In the genomic region with DNA sequence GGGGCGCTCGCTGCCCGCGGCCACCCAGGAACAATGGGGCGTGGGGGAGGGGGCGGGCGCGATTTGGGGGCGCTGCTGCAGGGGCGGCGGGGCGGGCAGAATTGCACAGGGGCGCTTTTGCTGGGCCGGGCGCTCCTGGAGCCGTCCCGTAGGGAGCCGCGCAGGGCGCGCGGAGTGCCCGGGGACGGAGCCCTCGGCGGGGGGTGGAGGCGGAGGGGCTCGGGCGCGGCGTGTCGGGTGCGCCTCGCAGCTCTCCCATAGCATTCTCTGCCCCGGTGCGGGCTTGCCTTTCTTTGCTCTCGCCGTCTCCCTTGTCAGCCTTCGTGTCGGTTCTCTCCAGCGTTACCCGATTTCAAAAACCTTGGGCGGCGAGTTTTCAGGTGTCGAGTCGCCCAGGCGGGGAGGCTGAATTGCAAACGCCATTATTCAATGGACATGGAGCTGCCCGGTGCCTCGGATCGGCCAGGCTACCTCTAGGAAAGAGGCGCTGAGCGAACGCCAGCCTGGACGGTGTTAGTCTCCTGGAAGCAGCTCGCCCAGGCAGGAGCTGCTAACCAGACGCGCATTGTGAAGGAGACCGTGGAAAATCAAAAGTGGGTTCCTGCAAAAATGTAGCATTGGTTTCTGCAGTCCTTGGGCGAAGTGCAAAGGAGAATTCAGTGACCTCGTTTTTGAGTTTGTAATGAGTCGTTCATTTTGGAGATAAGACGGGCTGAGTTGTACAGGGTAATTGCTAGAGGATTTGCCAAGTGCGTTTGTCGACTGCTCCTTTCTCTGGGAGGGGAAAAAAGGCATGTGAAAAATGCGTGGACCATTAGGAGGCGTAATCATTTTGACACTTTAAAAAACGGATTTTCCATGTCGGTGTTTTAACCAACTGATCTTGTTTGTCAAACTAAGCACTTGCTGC, we compare ENCODE assay signal across 8 cellular contexts. TPM values are rescaled to one million over a fixed set of nuclear protein-coding genes. Genes with fewer than 3 reads are reported as not detected.
A peak's percentile ranks its signal among the peaks of the same experiment; 100 is the strongest.
DNase-seq lines count a peak whose midpoint lies in the region; ATAC-seq and TF ChIP-seq lines count a peak whose summit lies in the region.

No MANE protein-coding gene starts in this region.

- peaks cover 15% of the 10 kb centered on the region for H3K4me1 Mint-ChIP-seq in activated T-helper 2 cell treated with anti-CD3 and anti-CD28 coated beads, Interferon-gamma antibody, Interleukin-2, Interleukin-4, amounts not matched to agents 10 μg/mL and 5 μg/mL and 100 μg/mL, durations not matched to agents 14 hours and 24 hours and 36 hours (ENCODE audit: low read depth)
- peaks cover 18% of the 10 kb centered on the region for H3K4me1 Mint-ChIP-seq in neural crest cell

- H3K4me3 ChIP-seq in GM12875 (ENCODE audit: low read depth, low read length) (peak overlapping the region; percentile 56), foreskin fibroblast (ENCODE audit: low read depth in 1 of 2, low read length in 2 of 2) (peak overlapping the region; percentile 52 to 57), vagina (peak overlapping the region; percentile 67 to 86)

- no peaks in the 10 kb centered on the region for H3K9me3 ChIP-seq in vagina

- TF ChIP-seq POLR2A in vagina (IDR thresholded peaks at IDR 0.05), result no peak

- H3K27me3 Mint-ChIP-seq in activated T-helper 2 cell treated with anti-CD3 and anti-CD28 coated beads, Interferon-gamma antibody, Interleukin-2, Interleukin-4, amounts not matched to agents 10 μg/mL and 5 μg/mL and 100 μg/mL, durations not matched to agents 14 hours and 24 hours and 36 hours (ENCODE audit: low read depth), result peaks cover 55% of the 10 kb centered on the region
- H3K27me3 Mint-ChIP-seq in neural crest cell (ENCODE audit: low read depth), result peaks cover 50% of the 10 kb centered on the region

- H3K36me3 ChIP-seq in vagina, result no peaks in the 10 kb centered on the region

- DNase-seq in NCI-H345 treated with DMSO at 0.1 percent for 48 hours (lab: John Stamatoyannopoulos, UW; ENCODE audit: unreplicated experiment) (peak; percentile 25), foreskin fibroblast (peak in 1 of 2 donors; percentile 49), neural crest cell (ENCODE audit: low read depth, low spot score) (peak; percentile 27), vagina (ENCODE audit: extremely low spot score in 2 of 2) (no peak)
- DNase-seq in activated T-helper 2 cell treated with anti-CD3 and anti-CD28 coated beads, Interferon-gamma antibody, Interleukin-2, Interleukin-4, amounts not matched to agents 10 μg/mL and 5 μg/mL and 100 μg/mL, durations not matched to agents 14 hours and 24 hours and 36 hours (ENCODE audit: low spot score), result peak; percentile 10

- no peaks in the 10 kb centered on the region for H3K27me3 ChIP-seq in vagina

- H3K27ac Mint-ChIP-seq in activated T-helper 2 cell treated with anti-CD3 and anti-CD28 coated beads, Interferon-gamma antibody, Interleukin-2, Interleukin-4, amounts not matched to agents 10 μg/mL and 5 μg/mL and 100 μg/mL, durations not matched to agents 14 hours and 24 hours and 36 hours, result no peak overlapping the region
- peak overlapping the region; percentile 98 for H3K27ac Mint-ChIP-seq in neural crest cell (ENCODE audit: unreplicated experiment)

- ATAC-seq in HG02678 (IDR thresholded peaks at IDR 0.05; ENCODE audit: unreplicated experiment) (peak; percentile 30), GM21786 (IDR thresholded peaks at IDR 0.05; ENCODE audit: unreplicated experiment) (no peak)

- TF ChIP-seq CTCF in GM12875 (IDR thresholded peaks at IDR 0.05; ENCODE audit: borderline replicate concordance, insufficient read depth, low read depth, low read length) (no peak), foreskin fibroblast (IDR thresholded peaks at IDR 0.05; ENCODE audit: low read depth, low read length) (no peak), neural crest cell (conservative IDR thresholded peaks at IDR 0.05) (peak; percentile 40), vagina (IDR thresholded peaks at IDR 0.05) (no peak)

- intact Hi-C loops in activated T-helper 2 cell treated with anti-CD3 and anti-CD28 coated beads, Interferon-gamma antibody, Interleukin-2, Interleukin-4, amounts not matched to agents 10 μg/mL and 5 μg/mL and 100 μg/mL, durations not matched to agents 14 hours and 24 hours and 36 hours (cut with micrococcal nuclease), result loop anchor here (1.0 to 10.0 kb wide), 3 partner anchors 21 to 129 kb away; partner anchors contain the start of gene BTG3
- intact Hi-C loops in vagina (cut with DNase I), result no loop called here

- no peaks in the 10 kb centered on the region for H3K9me3 Mint-ChIP-seq in activated T-helper 2 cell treated with anti-CD3 and anti-CD28 coated beads, Interferon-gamma antibody, Interleukin-2, Interleukin-4, amounts not matched to agents 10 μg/mL and 5 μg/mL and 100 μg/mL, durations not matched to agents 14 hours and 24 hours and 36 hours
- no peaks in the 10 kb centered on the region for H3K9me3 Mint-ChIP-seq in neural crest cell

- H3K27ac ChIP-seq in vagina, result peak overlapping the region; percentile 62

- peak overlapping the region; percentile 83 for H3K4me3 Mint-ChIP-seq in activated T-helper 2 cell treated with anti-CD3 and anti-CD28 coated beads, Interferon-gamma antibody, Interleukin-2, Interleukin-4, amounts not matched to agents 10 μg/mL and 5 μg/mL and 100 μg/mL, durations not matched to agents 14 hours and 24 hours and 36 hours (ENCODE audit: low read depth)
- H3K4me3 Mint-ChIP-seq in neural crest cell, result peak overlapping the region; percentile 89

- no peaks in the 10 kb centered on the region for H3K36me3 Mint-ChIP-seq in activated T-helper 2 cell treated with anti-CD3 and anti-CD28 coated beads, Interferon-gamma antibody, Interleukin-2, Interleukin-4, amounts not matched to agents 10 μg/mL and 5 μg/mL and 100 μg/mL, durations not matched to agents 14 hours and 24 hours and 36 hours (ENCODE audit: low read depth)
- no peaks in the 10 kb centered on the region for H3K36me3 Mint-ChIP-seq in neural crest cell (ENCODE audit: low read depth)

- peaks cover 19% of the 10 kb centered on the region for H3K4me1 ChIP-seq in vagina

RNA-seq across cellular contexts. Expression of gene CXADR, which starts 0.6 kb away (rescaled TPM):
- 0.39 and 0.64 TPM in 2 replicates for total RNA-seq in activated T-helper 2 cell treated with anti-CD3 and anti-CD28 coated beads, Interferon-gamma antibody, Interleukin-2, Interleukin-4, amounts not matched to agents 10 μg/mL and 5 μg/mL and 100 μg/mL, durations not matched to agents 14 hours and 24 hours and 36 hours
- total RNA-seq in neural crest cell (32.6 and 34.8 TPM in 2 replicates), vagina (19.2 TPM)

Comparison
In these comparisons a context has a peak if more than half of its experiments do, and no peak if none do; other contexts are left out.
1. DNase-seq: peak in NCI-H345 treated with DMSO at 0.1 percent for 48 hours (single experiment), activated T-helper 2 cell treated with anti-CD3 and anti-CD28 coated beads, Interferon-gamma antibody, Interleukin-2, Interleukin-4, amounts not matched to agents 10 μg/mL and 5 μg/mL and 100 μg/mL, durations not matched to agents 14 hours and 24 hours and 36 hours (single experiment) and neural crest cell (single experiment); none in vagina (0 of 2).
2. RNA of gene CXADR, which starts 0.6 kb away (total RNA-seq): 32.6 to 34.8 TPM in neural crest cell and 19.2 TPM in vagina (single experiment); 0.39 to 0.64 TPM in activated T-helper 2 cell treated with anti-CD3 and anti-CD28 coated beads, Interferon-gamma antibody, Interleukin-2, Interleukin-4, amounts not matched to agents 10 μg/mL and 5 μg/mL and 100 μg/mL, durations not matched to agents 14 hours and 24 hours and 36 hours; every median in the first group is over 10 times any median in the second.
3. Peak in every context shown above with its lines, with median percentiles within 50 percentile points of each other: H3K4me3 ChIP-seq.